ENCODE assay signal across 20 cellular contexts in the genomic region with DNA sequence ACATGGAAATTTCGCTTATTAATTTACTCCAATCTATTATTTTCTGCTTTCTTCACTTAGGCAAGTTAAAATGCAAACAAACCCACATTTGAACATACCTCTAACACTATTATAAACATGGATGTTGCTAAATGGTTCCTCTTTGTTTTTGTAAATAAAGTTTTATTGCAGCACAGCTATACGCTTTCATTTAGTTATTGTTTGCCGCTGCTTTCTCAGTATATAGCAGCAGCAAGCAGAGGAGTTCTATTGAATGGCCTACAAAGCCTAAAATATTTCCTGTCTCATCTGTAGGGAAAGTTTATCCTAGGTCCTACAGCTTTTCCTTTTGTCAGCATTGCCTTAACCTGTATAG. TPM values are rescaled to one million over a fixed set of nuclear protein-coding genes. Genes with fewer than 3 reads are reported as not detected.
DNase-seq lines count a peak whose midpoint lies in the region; ATAC-seq and TF ChIP-seq lines count a peak whose summit lies in the region.
"Had no signal": no experiment of that assay in that cellular context is flagged by ENCODE, and none has a peak within 500 bp of the region (broad histone marks: within the 10 kb centered on the region; RNA-seq: fewer than 3 reads in every experiment).

No MANE protein-coding gene starts in this region.

- H3K36me3 Mint-ChIP-seq in activated naive CD4-positive, alpha-beta T cell treated with anti-CD3 and anti-CD28 coated beads, Interleukin-2, amount 10 ng/mL, durations not matched to agents 7 days and 5 days: peaks cover 67% of the 10 kb centered on the region
- peaks cover 27 to 87% of the 10 kb centered on the region in 2 donors for H3K36me3 Mint-ChIP-seq in activated naive CD4-positive, alpha-beta T cell treated with anti-CD3 and anti-CD28 coated beads, Interleukin-2, amount 50 U/mL, for 72 hours
- peaks cover 62% of the 10 kb centered on the region for H3K36me3 Mint-ChIP-seq in activated naive CD8-positive, alpha-beta T cell treated with anti-CD3 and anti-CD28 coated beads, Interleukin-2, amount 10 ng/mL, durations not matched to agents 7 days and 5 days
- H3K36me3 Mint-ChIP-seq in osteocyte (ENCODE audit: unreplicated experiment) (peaks cover 78% of the 10 kb centered on the region), chondrocyte (ENCODE audit: low read depth) (peaks cover 44% of the 10 kb centered on the region)

- peak overlapping the region; percentile 31 for H3K4me3 Mint-ChIP-seq in activated naive CD4-positive, alpha-beta T cell treated with anti-CD3 and anti-CD28 coated beads, Interleukin-2, amount 10 ng/mL, durations not matched to agents 7 days and 5 days
- H3K4me3 Mint-ChIP-seq in activated naive CD8-positive, alpha-beta T cell treated with anti-CD3 and anti-CD28 coated beads, Interleukin-2, amount 10 ng/mL, durations not matched to agents 7 days and 5 days: peak overlapping the region; percentile 20
- H3K4me3 Mint-ChIP-seq in osteocyte (ENCODE audit: unreplicated experiment) (no peak overlapping the region), chondrocyte (ENCODE audit: unreplicated experiment) (no peak overlapping the region)
- H3K4me3 Mint-ChIP-seq: activated B cell treated with CpG ODN at 0.5 μM for 24 hours, nephron had no signal

- TF ChIP-seq CTCF in osteocyte (IDR thresholded peaks at IDR 0.05) (no peak), chondrocyte (IDR thresholded peaks at IDR 0.05) (no peak)

- POLR2A ChIA-PET in activated naive CD8-positive, alpha-beta T cell treated with anti-CD3 and anti-CD28 coated beads, Interleukin-2, amount 10 ng/mL, durations not matched to agents 7 days and 5 days (lab: Charles Lee): interaction anchor here (0.5 to 19.0 kb wide), 4 partner anchors 10 to 839 kb away, joined by 4 to 711 read pairs (median 43); a partner anchor contains a TSS

- peaks cover 83% of the 10 kb centered on the region for H3K4me1 Mint-ChIP-seq in activated naive CD4-positive, alpha-beta T cell treated with anti-CD3 and anti-CD28 coated beads, Interleukin-2, amount 10 ng/mL, durations not matched to agents 7 days and 5 days
- H3K4me1 Mint-ChIP-seq in activated naive CD8-positive, alpha-beta T cell treated with anti-CD3 and anti-CD28 coated beads, Interleukin-2, amount 10 ng/mL, durations not matched to agents 7 days and 5 days: peaks cover 64% of the 10 kb centered on the region
- H3K4me1 Mint-ChIP-seq in osteocyte (ENCODE audit: unreplicated experiment): peaks cover 57% of the 10 kb centered on the region
- H3K4me1 Mint-ChIP-seq in chondrocyte (ENCODE audit: low read depth): peaks cover 43% of the 10 kb centered on the region

- CTCF ChIA-PET in activated naive CD4-positive, alpha-beta T cell treated with anti-CD3 and anti-CD28 coated beads, Interleukin-2, amount 10 ng/mL, durations not matched to agents 7 days and 5 days (lab: Charles Lee): no interaction called here

- no peak for ATAC-seq in activated naive CD4-positive, alpha-beta T cell treated with anti-CD3 and anti-CD28 coated beads, Interleukin-2, amount 50 U/mL, for 72 hours
- no peak for ATAC-seq in activated naive CD8-positive, alpha-beta T cell treated with anti-CD3 and anti-CD28 coated beads, Interleukin-2, amount 10 ng/mL, durations not matched to agents 7 days and 5 days (ENCODE audit: low read depth)
- no peak for ATAC-seq in HG03280 (IDR thresholded peaks at IDR 0.05; ENCODE audit: unreplicated experiment)

- DNase-seq in activated naive CD4-positive, alpha-beta T cell treated with anti-CD3 and anti-CD28 coated beads, Interleukin-2, amount 10 ng/mL, durations not matched to agents 7 days and 5 days: no peak
- no peak for DNase-seq in activated naive CD4-positive, alpha-beta T cell treated with anti-CD3 and anti-CD28 coated beads, Interleukin-2, amount 50 U/mL, for 72 hours (ENCODE audit: low spot score in 2 of 2)
- peak; percentile 2 for DNase-seq in HT-29 (ENCODE audit: low spot score)
- no peak for DNase-seq in activated naive CD8-positive, alpha-beta T cell treated with anti-CD3 and anti-CD28 coated beads, Interleukin-2, amount 10 ng/mL, durations not matched to agents 7 days and 5 days
- no peak for DNase-seq in osteocyte (ENCODE audit: extremely low spot score, unreplicated experiment)
- no peak for DNase-seq in NCI-H1436 (lab: John Stamatoyannopoulos, UW)
- DNase-seq in chondrocyte (ENCODE audit: low spot score): no peak
- DNase-seq: activated B cell treated with CpG ODN at 0.5 μM for 24 hours; activated CD8-positive, alpha-beta memory T cell treated with anti-CD3 and anti-CD28 coated beads for 24 hours; amygdala; C1 segment of cervical spinal cord; dermis blood vessel endothelial cell; EL; head of caudate nucleus; IMR-90; NCI-H146; NCI-H524; posterior cingulate gyrus had no signal

- no peaks in the 10 kb centered on the region for H3K9me3 Mint-ChIP-seq in activated naive CD4-positive, alpha-beta T cell treated with anti-CD3 and anti-CD28 coated beads, Interleukin-2, amount 10 ng/mL, durations not matched to agents 7 days and 5 days
- peaks cover 0 to 4% of the 10 kb centered on the region in 2 donors for H3K9me3 Mint-ChIP-seq in activated naive CD4-positive, alpha-beta T cell treated with anti-CD3 and anti-CD28 coated beads, Interleukin-2, amount 50 U/mL, for 72 hours
- no peaks in the 10 kb centered on the region for H3K9me3 Mint-ChIP-seq in activated naive CD8-positive, alpha-beta T cell treated with anti-CD3 and anti-CD28 coated beads, Interleukin-2, amount 10 ng/mL, durations not matched to agents 7 days and 5 days
- H3K9me3 Mint-ChIP-seq in osteocyte (ENCODE audit: unreplicated experiment) (no peaks in the 10 kb centered on the region), chondrocyte (ENCODE audit: low read depth) (no peaks in the 10 kb centered on the region)
- H3K9me3 Mint-ChIP-seq: activated B cell treated with CpG ODN at 0.5 μM for 24 hours, nephron had no signal

- no peaks in the 10 kb centered on the region for H3K27me3 Mint-ChIP-seq in activated naive CD4-positive, alpha-beta T cell treated with anti-CD3 and anti-CD28 coated beads, Interleukin-2, amount 10 ng/mL, durations not matched to agents 7 days and 5 days
- H3K27me3 Mint-ChIP-seq in activated naive CD8-positive, alpha-beta T cell treated with anti-CD3 and anti-CD28 coated beads, Interleukin-2, amount 10 ng/mL, durations not matched to agents 7 days and 5 days: no peaks in the 10 kb centered on the region
- H3K27me3 Mint-ChIP-seq in osteocyte (ENCODE audit: unreplicated experiment) (no peaks in the 10 kb centered on the region), chondrocyte (ENCODE audit: low read depth) (no peaks in the 10 kb centered on the region)
- H3K27me3 Mint-ChIP-seq: activated B cell treated with CpG ODN at 0.5 μM for 24 hours had no signal

- H3K27ac Mint-ChIP-seq in activated naive CD4-positive, alpha-beta T cell treated with anti-CD3 and anti-CD28 coated beads, Interleukin-2, amount 10 ng/mL, durations not matched to agents 7 days and 5 days: no peak overlapping the region
- no peak overlapping the region for H3K27ac Mint-ChIP-seq in activated naive CD4-positive, alpha-beta T cell treated with anti-CD3 and anti-CD28 coated beads, Interleukin-2, amount 50 U/mL, for 72 hours
- no peak overlapping the region for H3K27ac Mint-ChIP-seq in activated naive CD8-positive, alpha-beta T cell treated with anti-CD3 and anti-CD28 coated beads, Interleukin-2, amount 10 ng/mL, durations not matched to agents 7 days and 5 days
- H3K27ac Mint-ChIP-seq in osteocyte (ENCODE audit: unreplicated experiment) (peak overlapping the region; percentile 23), chondrocyte (ENCODE audit: unreplicated experiment) (no peak overlapping the region)
- H3K27ac Mint-ChIP-seq: activated B cell treated with CpG ODN at 0.5 μM for 24 hours had no signal

RNA-seq across cellular contexts. Expression of a gene that starts 7.9 kb away (rescaled TPM):
- total RNA-seq in activated naive CD4-positive, alpha-beta T cell treated with anti-CD3 and anti-CD28 coated beads, Interleukin-2, amount 50 U/mL, for 72 hours: 100 to 1,000 TPM; 187 to 214 TPM
- total RNA-seq in HT-29 (2014; rRNA removed; shearing (Covaris generic)): 55.1 and 74.0 TPM in 2 replicates
- 100 to 1,000 TPM; 218 to 236 TPM for total RNA-seq in activated naive CD8-positive, alpha-beta T cell treated with anti-CD3 and anti-CD28 coated beads, Interleukin-2, amount 10 ng/mL, durations not matched to agents 7 days and 5 days
- total RNA-seq in osteocyte: 89.9 and 102 TPM in 2 replicates
- total RNA-seq in chondrocyte: 59.7 to 83.0 TPM (median 61.2 TPM) in 3 replicates

Comparison
In these comparisons a context has a peak if more than half of its experiments do, and no peak if none do; other contexts are left out.
1. H3K4me3 Mint-ChIP-seq: peak in activated naive CD4-positive, alpha-beta T cell treated with anti-CD3 and anti-CD28 coated beads, Interleukin-2, amount 10 ng/mL, durations not matched to agents 7 days and 5 days (single experiment) and activated naive CD8-positive, alpha-beta T cell treated with anti-CD3 and anti-CD28 coated beads, Interleukin-2, amount 10 ng/mL, durations not matched to agents 7 days and 5 days (single experiment); none in osteocyte (single experiment) and chondrocyte (single experiment).